In genomic region chr19:40549007-40549708, GRCh38 we compare ENCODE assay signal across 8 cellular contexts. TPM values are rescaled to one million over a fixed set of nuclear protein-coding genes. Genes with fewer than 3 reads are reported as not detected.
A peak's percentile ranks its signal among the peaks of the same experiment; 100 is the strongest.
DNase-seq lines count a peak whose midpoint lies in the region; ATAC-seq and TF ChIP-seq lines count a peak whose summit lies in the region.

No MANE protein-coding gene starts in this region.

- TF ChIP-seq CTCF in DOHH2 (IDR thresholded peaks at IDR 0.05; ENCODE audit: low read depth, low read length, poor library complexity, severe bottlenecking) (peak; percentile 32), NB4 (IDR thresholded peaks at IDR 0.05; ENCODE audit: low read depth, low read length) (peak; percentile 24)

- peak; percentile 58 for ATAC-seq in central memory CD8-positive, alpha-beta T cell (replicated peaks; ENCODE audit: extremely low read depth, poor library complexity, severe bottlenecking)
- ATAC-seq in HG02852 (IDR thresholded peaks at IDR 0.05; ENCODE audit: unreplicated experiment) (no peak), GM19455 (IDR thresholded peaks at IDR 0.05; ENCODE audit: unreplicated experiment) (no peak)

- no peaks in the 10 kb centered on the region for H4K20me1 ChIP-seq in DOHH2 (ENCODE audit: control insufficient read depth, insufficient read depth, low read depth, low read length)

- peaks cover 5% of the 10 kb centered on the region for H3K36me3 Mint-ChIP-seq in central memory CD8-positive, alpha-beta T cell (ENCODE audit: insufficient read depth)

- H3K79me2 ChIP-seq in DOHH2 (ENCODE audit: control insufficient read depth, low read length), result no peaks in the 10 kb centered on the region

- no peaks in the 10 kb centered on the region for H3K9me3 Mint-ChIP-seq in central memory CD8-positive, alpha-beta T cell

- H3K27me3 ChIP-seq in DOHH2 (ENCODE audit: control insufficient read depth, low read length), result peaks cover 5% of the 10 kb centered on the region

- peaks cover 10% of the 10 kb centered on the region for H3K4me1 Mint-ChIP-seq in central memory CD8-positive, alpha-beta T cell

- no peaks in the 10 kb centered on the region for H3K9me2 ChIP-seq in DOHH2 (replicated peaks; ENCODE audit: control insufficient read depth, low read length)

- no peak overlapping the region for H3K27ac Mint-ChIP-seq in central memory CD8-positive, alpha-beta T cell (ENCODE audit: low read depth)

- H3K4me3 ChIP-seq in DOHH2 (ENCODE audit: low read length) (no peak overlapping the region), NB4 (ENCODE audit: low read depth, low read length) (no peak overlapping the region)

- H3K27ac ChIP-seq in DOHH2 (ENCODE audit: low read depth, low read length), result no peak overlapping the region

- H3K4me3 Mint-ChIP-seq in central memory CD8-positive, alpha-beta T cell, result peak overlapping the region; percentile 52

- peaks cover 3% of the 10 kb centered on the region; the same call in 1 of the 2 replicates for H3K4me1 ChIP-seq in DOHH2 (ENCODE audit: control insufficient read depth, low read length)

- TF ChIP-seq POLR2A in NB4 (IDR thresholded peaks at IDR 0.05; ENCODE audit: extremely low read depth, insufficient read length), result no peak

- no peaks in the 10 kb centered on the region; the same call in 1 of the 2 replicates for H3K9me3 ChIP-seq in DOHH2 (ENCODE audit: control insufficient read depth, insufficient read depth, low read length)

- H3K4me2 ChIP-seq in DOHH2 (ENCODE audit: low read length), result no peak overlapping the region

- H3K36me3 ChIP-seq in DOHH2 (ENCODE audit: control insufficient read depth, low read length), result no peaks in the 10 kb centered on the region

- H3K27me3 Mint-ChIP-seq in central memory CD8-positive, alpha-beta T cell, result peaks cover 68% of the 10 kb centered on the region

- peak; percentile 68 for DNase-seq in NB4 (ENCODE audit: low read depth)
- peak; percentile 71 for DNase-seq in activated CD4-positive, CD25-positive, alpha-beta regulatory T cell treated with anti-CD3 and anti-CD28 coated beads, Interleukin-2, amount 50 U/mL, for 72 hours
- DNase-seq in central memory CD8-positive, alpha-beta T cell (ENCODE audit: low spot score in 2 of 2), result peak; percentile 37 to 51
- peak; percentile 49 to 68 for DNase-seq in lung microvascular endothelial cell (ENCODE audit: low read depth in 2 of 2)
- peak; percentile 31 to 56 for DNase-seq in stimulated activated CD8-positive, alpha-beta memory T cell treated with anti-CD3 and anti-CD28 coated beads, Interleukin-4, amount 100 ng/mL, for 4 hours (ENCODE audit: low read depth in 2 of 2, low spot score in 1 of 2)

- H3F3A ChIP-seq in DOHH2 (ENCODE audit: control insufficient read depth, insufficient read depth), result no peaks in the 10 kb centered on the region

RNA-seq across cellular contexts. Expression of gene SHKBP1, which starts 27.5 kb away (rescaled TPM):
- 25.1 and 28.2 TPM in 2 replicates for total RNA-seq in lung microvascular endothelial cell

RNA-seq across cellular contexts. Expression of gene LTBP4, which starts 52.0 kb away (rescaled TPM):
- 13.7 and 54.4 TPM in 2 replicates for total RNA-seq in lung microvascular endothelial cell
